ENCODE assay signal across 2 cellular contexts in the genomic region with DNA sequence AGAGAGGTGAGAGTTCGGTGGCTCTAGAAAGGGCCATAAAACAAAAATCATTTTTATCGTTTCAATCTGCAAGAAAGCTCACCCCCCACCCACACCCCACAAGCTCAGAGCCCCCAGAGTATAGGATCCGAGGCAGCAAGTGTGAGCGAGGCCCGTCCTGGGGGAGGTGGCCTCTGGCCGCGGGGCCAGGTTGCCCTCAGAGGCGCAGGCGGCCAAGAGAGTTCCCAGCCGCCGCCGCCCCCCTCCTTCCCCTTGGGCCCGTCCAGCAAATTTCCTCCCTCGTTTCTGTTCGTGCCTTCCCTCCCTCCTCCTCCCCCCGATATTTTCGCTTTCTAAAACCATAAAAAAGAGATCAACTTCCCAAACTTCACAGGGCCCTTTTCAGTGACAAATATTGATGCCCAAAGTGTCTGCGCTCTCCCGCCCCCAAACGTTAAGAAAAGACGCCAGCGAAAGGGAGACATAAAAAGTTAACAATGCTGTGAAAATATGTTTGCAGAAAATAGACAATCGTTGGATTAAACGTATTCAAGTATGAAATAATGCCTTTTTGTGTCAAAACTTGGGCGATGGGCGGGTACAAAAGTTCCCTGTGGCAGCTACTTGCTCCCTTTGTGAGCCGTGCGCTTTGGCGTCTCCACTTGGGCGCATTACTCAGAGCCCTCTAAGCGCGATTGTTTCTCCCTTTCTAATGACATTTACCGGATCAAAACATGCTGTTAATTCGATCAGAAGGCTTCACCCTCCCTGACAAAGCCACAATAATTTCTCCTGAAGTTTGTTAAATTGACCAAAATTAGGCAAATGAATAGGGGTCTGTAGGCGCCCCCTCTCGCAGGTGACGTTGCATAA.
TF ChIP-seq lines count a peak whose summit lies in the region.

No MANE protein-coding gene starts in this region.

TF ChIP-seq in GM23338, 12 proteins besides CTCF, POLR2A, EP300 and RAD21:
- no peak for TF ChIP-seq EZH2phosphoT487 (IDR thresholded peaks at IDR 0.05; ENCODE audit: unreplicated experiment)
- TF ChIP-seq, protein P1, sequence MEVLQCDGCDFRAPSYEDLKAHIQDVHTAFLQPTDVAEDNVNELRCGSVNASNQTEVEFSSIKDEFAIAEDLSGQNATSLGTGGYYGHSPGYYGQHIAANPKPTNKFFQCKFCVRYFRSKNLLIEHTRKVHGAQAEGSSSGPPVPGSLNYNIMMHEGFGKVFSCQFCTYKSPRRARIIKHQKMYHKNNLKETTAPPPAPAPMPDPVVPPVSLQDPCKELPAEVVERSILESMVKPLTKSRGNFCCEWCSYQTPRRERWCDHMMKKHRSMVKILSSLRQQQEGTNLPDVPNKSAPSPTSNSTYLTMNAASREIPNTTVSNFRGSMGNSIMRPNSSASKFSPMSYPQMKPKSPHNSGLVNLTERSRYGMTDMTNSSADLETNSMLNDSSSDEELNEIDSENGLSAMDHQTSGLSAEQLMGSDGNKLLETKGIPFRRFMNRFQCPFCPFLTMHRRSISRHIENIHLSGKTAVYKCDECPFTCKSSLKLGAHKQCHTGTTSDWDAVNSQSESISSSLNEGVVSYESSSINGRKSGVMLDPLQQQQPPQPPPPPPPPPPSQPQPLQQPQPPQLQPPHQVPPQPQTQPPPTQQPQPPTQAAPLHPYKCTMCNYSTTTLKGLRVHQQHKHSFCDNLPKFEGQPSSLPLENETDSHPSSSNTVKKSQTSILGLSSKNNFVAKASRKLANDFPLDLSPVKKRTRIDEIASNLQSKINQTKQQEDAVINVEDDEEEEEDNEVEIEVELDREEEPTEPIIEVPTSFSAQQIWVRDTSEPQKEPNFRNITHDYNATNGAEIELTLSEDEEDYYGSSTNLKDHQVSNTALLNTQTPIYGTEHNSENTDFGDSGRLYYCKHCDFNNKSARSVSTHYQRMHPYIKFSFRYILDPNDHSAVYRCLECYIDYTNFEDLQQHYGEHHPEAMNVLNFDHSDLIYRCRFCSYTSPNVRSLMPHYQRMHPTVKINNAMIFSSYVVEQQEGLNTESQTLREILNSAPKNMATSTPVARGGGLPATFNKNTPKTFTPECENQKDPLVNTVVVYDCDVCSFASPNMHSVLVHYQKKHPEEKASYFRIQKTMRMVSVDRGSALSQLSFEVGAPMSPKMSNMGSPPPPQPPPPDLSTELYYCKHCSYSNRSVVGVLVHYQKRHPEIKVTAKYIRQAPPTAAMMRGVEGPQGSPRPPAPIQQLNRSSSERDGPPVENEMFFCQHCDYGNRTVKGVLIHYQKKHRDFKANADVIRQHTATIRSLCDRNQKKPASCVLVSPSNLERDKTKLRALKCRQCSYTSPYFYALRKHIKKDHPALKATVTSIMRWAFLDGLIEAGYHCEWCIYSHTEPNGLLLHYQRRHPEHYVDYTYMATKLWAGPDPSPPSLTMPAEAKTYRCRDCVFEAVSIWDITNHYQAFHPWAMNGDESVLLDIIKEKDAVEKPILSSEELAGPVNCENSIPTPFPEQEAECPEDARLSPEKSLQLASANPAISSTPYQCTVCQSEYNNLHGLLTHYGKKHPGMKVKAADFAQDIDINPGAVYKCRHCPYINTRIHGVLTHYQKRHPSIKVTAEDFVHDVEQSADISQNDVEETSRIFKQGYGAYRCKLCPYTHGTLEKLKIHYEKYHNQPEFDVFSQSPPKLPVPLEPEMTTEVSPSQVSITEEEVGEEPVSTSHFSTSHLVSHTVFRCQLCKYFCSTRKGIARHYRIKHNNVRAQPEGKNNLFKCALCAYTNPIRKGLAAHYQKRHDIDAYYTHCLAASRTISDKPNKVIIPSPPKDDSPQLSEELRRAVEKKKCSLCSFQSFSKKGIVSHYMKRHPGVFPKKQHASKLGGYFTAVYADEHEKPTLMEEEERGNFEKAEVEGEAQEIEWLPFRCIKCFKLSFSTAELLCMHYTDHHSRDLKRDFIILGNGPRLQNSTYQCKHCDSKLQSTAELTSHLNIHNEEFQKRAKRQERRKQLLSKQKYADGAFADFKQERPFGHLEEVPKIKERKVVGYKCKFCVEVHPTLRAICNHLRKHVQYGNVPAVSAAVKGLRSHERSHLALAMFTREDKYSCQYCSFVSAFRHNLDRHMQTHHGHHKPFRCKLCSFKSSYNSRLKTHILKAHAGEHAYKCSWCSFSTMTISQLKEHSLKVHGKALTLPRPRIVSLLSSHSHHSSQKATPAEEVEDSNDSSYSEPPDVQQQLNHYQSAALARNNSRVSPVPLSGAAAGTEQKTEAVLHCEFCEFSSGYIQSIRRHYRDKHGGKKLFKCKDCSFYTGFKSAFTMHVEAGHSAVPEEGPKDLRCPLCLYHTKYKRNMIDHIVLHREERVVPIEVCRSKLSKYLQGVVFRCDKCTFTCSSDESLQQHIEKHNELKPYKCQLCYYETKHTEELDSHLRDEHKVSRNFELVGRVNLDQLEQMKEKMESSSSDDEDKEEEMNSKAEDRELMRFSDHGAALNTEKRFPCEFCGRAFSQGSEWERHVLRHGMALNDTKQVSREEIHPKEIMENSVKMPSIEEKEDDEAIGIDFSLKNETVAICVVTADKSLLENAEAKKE (CRISPR knock-in tag; IDR thresholded peaks at IDR 0.05) = no peak
- TF ChIP-seq EZH2 (IDR thresholded peaks at IDR 0.05; ENCODE audit: low read depth, unreplicated experiment) = peak; percentile 96

TF ChIP-seq in H1, 55 proteins besides CTCF, POLR2A, EP300 and RAD21:
- TF ChIP-seq TCF12 (IDR thresholded peaks at IDR 0.05; ENCODE audit: low read depth, low read length) (0 out of 2 replicates have a peak, but pooled peaks have one; percentile 14), RNF2 (IDR thresholded peaks at IDR 0.05; ENCODE audit: borderline replicate concordance, low read depth, low read length, missing control alignments, poor library complexity, severe bottlenecking) (peak; percentile 79), CTBP2 (IDR thresholded peaks at IDR 0.05; ENCODE audit: borderline replicate concordance, insufficient read depth, insufficient read length, low read length) (peak; percentile 73), ASH2L (IDR thresholded peaks at IDR 0.05; ENCODE audit: low read length) (no peak)
